27 cellular contexts compared by ENCODE assay signal in genomic region chr1:196774195-196774594, GRCh38. TPM values are rescaled to one million over a fixed set of nuclear protein-coding genes. Genes with fewer than 3 reads are reported as not detected.
"Had no signal": no experiment of that assay in that cellular context is flagged by ENCODE, and none has a peak within 500 bp of the region (broad histone marks: within the 10 kb centered on the region; RNA-seq: fewer than 3 reads in every experiment).

No MANE protein-coding gene starts in this region.

- ATAC-seq: activated CD8-positive, alpha-beta T cell treated with anti-CD3 and anti-CD28 coated beads, Interleukin-2, amount 10 ng/mL, durations not matched to agents 7 days and 5 days; SK-N-SH treated with all-trans-retinoic acid at 6 μM for 48 hours; WTC11 had no signal

- H3K27me3 Mint-ChIP-seq: activated naive CD8-positive, alpha-beta T cell treated with anti-CD3 and anti-CD28 coated beads, Interleukin-2, amount 10 ng/mL, durations not matched to agents 7 days and 5 days had no signal

- H3K27me3 ChIP-seq: adrenal gland, Peyer's patch, SJSA1 had no signal

- H3K4me1 Mint-ChIP-seq: activated naive CD8-positive, alpha-beta T cell treated with anti-CD3 and anti-CD28 coated beads, Interleukin-2, amount 10 ng/mL, durations not matched to agents 7 days and 5 days; WTC11 had no signal

- H3K4me1 ChIP-seq: adrenal gland, Peyer's patch, SJSA1 had no signal

- DNase-seq: activated CD4-positive, alpha-beta T cell treated with anti-CD3 and anti-CD28 coated beads for 48 hours; activated CD4-positive, alpha-beta T cell treated with anti-CD3 and anti-CD28 coated beads, Interleukin-2, amount 50 U/mL, for 4 hours; activated CD4-positive, CD25-positive, alpha-beta regulatory T cell treated with anti-CD3 and anti-CD28 coated beads, Interleukin-2, amount 50 U/mL, for 72 hours; activated CD8-positive, alpha-beta memory T cell treated with anti-CD3 and anti-CD28 coated beads, Interleukin-2, amount 50 U/mL, for 48 hours; activated CD8-positive, alpha-beta T cell treated with anti-CD3 and anti-CD28 coated beads, Interleukin-2, amount 10 ng/mL, durations not matched to agents 7 days and 5 days; activated naive CD4-positive, alpha-beta T cell treated with anti-CD3 and anti-CD28 coated beads, Interleukin-2, amount 50 U/mL, for 16 hours; activated naive CD8-positive, alpha-beta T cell treated with anti-CD3 and anti-CD28 coated beads, Interleukin-2, amount 10 ng/mL, durations not matched to agents 7 days and 5 days; activated T-cell treated with anti-CD3 and anti-CD28 coated beads, Interleukin-2, amount 50 U/mL, for 1 hour; adrenal gland; anterior cingulate cortex; Karpas-422; NCI-H1105 treated with DMSO at 0.1 percent for 48 hours; NCI-H1436 treated with DMSO at 0.1 percent for 48 hours; NCI-H187 treated with DMSO at 0.1 percent for 48 hours; NCI-H2081 treated with DMSO at 0.1 percent for 48 hours; NCI-H446; NCI-H524; OCI-M1; Peyer's patch; Right ventricle myocardium superior; SW 1271 had no signal

- H3K36me3 ChIP-seq: adrenal gland, Peyer's patch, SJSA1 had no signal

- H3K9me3 Mint-ChIP-seq: WTC11 had no signal

- H3K27ac ChIP-seq: adrenal gland, Peyer's patch, RWPE1, SJSA1 had no signal

- H3K9me3 ChIP-seq: adrenal gland, Peyer's patch, SJSA1 had no signal

- H3K27ac Mint-ChIP-seq: activated CD8-positive, alpha-beta T cell treated with anti-CD3 and anti-CD28 coated beads, Interleukin-2, amount 10 ng/mL, durations not matched to agents 7 days and 5 days; activated naive CD8-positive, alpha-beta T cell treated with anti-CD3 and anti-CD28 coated beads, Interleukin-2, amount 10 ng/mL, durations not matched to agents 7 days and 5 days; WTC11 had no signal

- H3K36me3 Mint-ChIP-seq: activated naive CD8-positive, alpha-beta T cell treated with anti-CD3 and anti-CD28 coated beads, Interleukin-2, amount 10 ng/mL, durations not matched to agents 7 days and 5 days; WTC11 had no signal

- H3K4me3 Mint-ChIP-seq: activated CD8-positive, alpha-beta T cell treated with anti-CD3 and anti-CD28 coated beads, Interleukin-2, amount 10 ng/mL, durations not matched to agents 7 days and 5 days; activated naive CD8-positive, alpha-beta T cell treated with anti-CD3 and anti-CD28 coated beads, Interleukin-2, amount 10 ng/mL, durations not matched to agents 7 days and 5 days; WTC11 had no signal

- H3K4me3 ChIP-seq: adrenal gland, Peyer's patch, SJSA1 had no signal

RNA-seq across cellular contexts. Expression of gene CFHR3, which starts 0.4 kb away (rescaled TPM):
- total RNA-seq: activated CD8-positive, alpha-beta T cell treated with anti-CD3 and anti-CD28 coated beads, Interleukin-2, amount 10 ng/mL, durations not matched to agents 7 days and 5 days; activated naive CD8-positive, alpha-beta T cell treated with anti-CD3 and anti-CD28 coated beads, Interleukin-2, amount 10 ng/mL, durations not matched to agents 7 days and 5 days; cardiac septum; Peyer's patch; SJSA1; T-helper 1 cell treated with Interleukin-12 subunit alpha and Interleukin-12 subunit beta and Interleukin-4 antibody, amounts not matched to agents 30 ng/mL and 1 ng/mL, for 36 hours had no signal

RNA-seq across cellular contexts. Expression of gene CFHR1, which starts 45.3 kb away (rescaled TPM):
- total RNA-seq: activated CD8-positive, alpha-beta T cell treated with anti-CD3 and anti-CD28 coated beads, Interleukin-2, amount 10 ng/mL, durations not matched to agents 7 days and 5 days; activated naive CD8-positive, alpha-beta T cell treated with anti-CD3 and anti-CD28 coated beads, Interleukin-2, amount 10 ng/mL, durations not matched to agents 7 days and 5 days; cardiac septum; Peyer's patch; Right ventricle myocardium superior; SJSA1; T-helper 1 cell treated with Interleukin-12 subunit alpha and Interleukin-12 subunit beta and Interleukin-4 antibody, amounts not matched to agents 30 ng/mL and 1 ng/mL, for 36 hours had no signal
